In the genomic region with DNA sequence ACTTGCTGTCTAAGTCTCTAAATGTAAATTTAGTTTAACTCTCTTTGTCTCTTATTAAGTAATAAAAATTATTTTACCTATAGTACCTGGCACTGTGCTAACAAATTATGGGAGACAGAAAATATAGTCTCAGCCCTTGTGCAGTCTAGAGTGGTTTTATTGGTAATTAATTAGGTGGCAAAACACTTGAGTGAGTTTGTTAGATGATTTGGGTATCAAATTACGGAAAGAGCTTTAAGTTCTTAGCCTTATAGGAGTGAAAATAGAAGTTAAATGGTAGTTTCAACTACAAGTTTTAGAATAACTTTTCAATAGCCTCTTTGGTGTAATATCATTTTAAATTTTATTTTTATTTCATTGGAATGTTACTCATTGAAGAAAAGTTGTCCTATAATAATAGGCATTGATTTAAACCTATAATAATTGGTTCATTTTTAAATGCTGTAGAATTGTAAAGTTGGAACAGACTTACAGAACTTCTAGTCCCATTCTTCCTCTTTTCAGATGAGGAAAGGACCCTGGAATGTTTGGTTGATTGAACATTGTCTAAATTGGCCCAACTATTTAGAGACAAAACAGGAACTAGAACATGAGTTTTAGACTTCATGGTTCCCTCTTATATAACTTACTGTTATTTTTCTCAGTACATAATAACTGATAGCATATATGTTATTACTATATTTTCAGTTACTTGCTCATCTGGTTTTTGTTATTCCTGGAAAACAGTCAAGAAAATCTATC, we compare ENCODE assay signal across 17 cellular contexts. TPM values are rescaled to one million over a fixed set of nuclear protein-coding genes. Genes with fewer than 3 reads are reported as not detected.
DNase-seq lines count a peak whose midpoint lies in the region; TF ChIP-seq lines count a peak whose summit lies in the region.
"Had no signal": no experiment of that assay in that cellular context is flagged by ENCODE, and none has a peak within 500 bp of the region (broad histone marks: within the 10 kb centered on the region; RNA-seq: fewer than 3 reads in every experiment).

No MANE protein-coding gene starts in this region.

- intact Hi-C loops in testis (cut with DNase I; ENCODE audit: low total_unique reads), result no loop called here
- intact Hi-C loops in activated CD4-positive, alpha-beta T cell treated with anti-CD3 and anti-CD28 coated beads, Interleukin-2, amount 10 ng/mL, durations not matched to agents 24 days and 14 days (cut with micrococcal nuclease), result no loop called here

- no peak overlapping the region for H3K9ac ChIP-seq in SK-N-MC (ENCODE audit: insufficient read length)

- peaks cover 15% of the 10 kb centered on the region; the same call in 1 of the 2 replicates for H3K36me3 ChIP-seq in SK-N-MC (ENCODE audit: insufficient read depth, low read length)
- H3K36me3 ChIP-seq in testis (ENCODE audit: low read depth, missing control alignments), result no peaks in the 10 kb centered on the region

- H3K36me3 Mint-ChIP-seq in mesothelial cell of epicardium, result peaks cover 3% of the 10 kb centered on the region
- peaks cover 3% of the 10 kb centered on the region for H3K36me3 Mint-ChIP-seq in activated CD4-positive, alpha-beta T cell treated with anti-CD3 and anti-CD28 coated beads, Interleukin-2, amount 10 ng/mL, durations not matched to agents 24 days and 14 days (ENCODE audit: low read depth)
- H3K36me3 Mint-ChIP-seq: activated naive CD4-positive, alpha-beta T cell treated with anti-CD3 and anti-CD28 coated beads, Interleukin-2, amount 50 U/mL, for 72 hours had no signal

- no peak overlapping the region for H3K4me3 Mint-ChIP-seq in mesothelial cell of epicardium
- H3K4me3 Mint-ChIP-seq in activated CD4-positive, alpha-beta T cell treated with anti-CD3 and anti-CD28 coated beads, Interleukin-2, amount 10 ng/mL, durations not matched to agents 24 days and 14 days, result no peak overlapping the region
- H3K4me3 Mint-ChIP-seq: CD14-positive monocyte, T-helper 17 cell had no signal

- H3K27ac ChIP-seq in SK-N-MC (peak overlapping the region; percentile 82), testis (peak overlapping the region in 1 of 2 donors; percentile 64)
- H3K27ac ChIP-seq: 22Rv1, psoas muscle, RWPE1 had no signal

- H3K27ac Mint-ChIP-seq in mesothelial cell of epicardium, result peak overlapping the region; percentile 47
- no peak overlapping the region for H3K27ac Mint-ChIP-seq in activated CD4-positive, alpha-beta T cell treated with anti-CD3 and anti-CD28 coated beads, Interleukin-2, amount 10 ng/mL, durations not matched to agents 24 days and 14 days
- H3K27ac Mint-ChIP-seq: activated naive CD4-positive, alpha-beta T cell treated with anti-CD3 and anti-CD28 coated beads, Interleukin-2, amount 50 U/mL, for 72 hours; CD14-positive monocyte; T-helper 17 cell had no signal

- no peaks in the 10 kb centered on the region for H3K4me1 ChIP-seq in testis

- DNase-seq in DMS 273 (lab: John Stamatoyannopoulos, UW; ENCODE audit: unreplicated experiment) (peak; percentile 20), DMS 273 treated with DMSO at 0.1 percent for 48 hours (lab: John Stamatoyannopoulos, UW) (no peak), SK-N-MC (ENCODE audit: low read depth, low spot score) (no peak), mesothelial cell of epicardium (ENCODE audit: low spot score in 2 of 2, unreplicated experiment in 2 of 2) (no peak), testis (no peak)
- no peak for DNase-seq in activated naive CD4-positive, alpha-beta T cell treated with anti-CD3 and anti-CD28 coated beads, Interleukin-2, amount 50 U/mL, for 16 hours
- DNase-seq in activated CD4-positive, alpha-beta T cell treated with anti-CD3 and anti-CD28 coated beads, Interleukin-2, amount 10 ng/mL, durations not matched to agents 24 days and 14 days, result no peak
- DNase-seq: activated T-cell treated with anti-CD3 and anti-CD28 coated beads, Interleukin-2, amount 50 U/mL, for 1 hour; hippocampal formation; NCI-H345; psoas muscle; T-helper 17 cell had no signal

- WGBS in testis, 2 donors, result 95 to 96% methylated on average over 1 of the region's 1 CpG

- H3K27me3 ChIP-seq in testis, result no peaks in the 10 kb centered on the region

- no peaks in the 10 kb centered on the region for H3K9me3 Mint-ChIP-seq in mesothelial cell of epicardium
- no peaks in the 10 kb centered on the region for H3K9me3 Mint-ChIP-seq in activated CD4-positive, alpha-beta T cell treated with anti-CD3 and anti-CD28 coated beads, Interleukin-2, amount 10 ng/mL, durations not matched to agents 24 days and 14 days
- H3K9me3 Mint-ChIP-seq: activated naive CD4-positive, alpha-beta T cell treated with anti-CD3 and anti-CD28 coated beads, Interleukin-2, amount 50 U/mL, for 72 hours; CD14-positive monocyte had no signal

- H3K9me3 ChIP-seq in SK-N-MC (ENCODE audit: low read depth, low read length) (no peaks in the 10 kb centered on the region), testis (no peaks in the 10 kb centered on the region)
- H3K9me3 ChIP-seq: psoas muscle had no signal

- H3K27me3 Mint-ChIP-seq in mesothelial cell of epicardium (ENCODE audit: low read depth), result no peaks in the 10 kb centered on the region
- H3K27me3 Mint-ChIP-seq in activated CD4-positive, alpha-beta T cell treated with anti-CD3 and anti-CD28 coated beads, Interleukin-2, amount 10 ng/mL, durations not matched to agents 24 days and 14 days, result no peaks in the 10 kb centered on the region
- H3K27me3 Mint-ChIP-seq: T-helper 17 cell had no signal

- H3K4me3 ChIP-seq in SK-N-MC (peak overlapping the region; percentile 33; the same call in 1 of the 2 replicates), testis (no peak overlapping the region)
- H3K4me3 ChIP-seq: psoas muscle had no signal

- TF ChIP-seq RAD21 in Ishikawa (IDR thresholded peaks at IDR 0.05; ENCODE audit: low read depth), result no peak

- no peak for TF ChIP-seq POLR2A in testis (IDR thresholded peaks at IDR 0.05)

- no peak for TF ChIP-seq EP300 in Ishikawa (IDR thresholded peaks at IDR 0.05; ENCODE audit: borderline replicate concordance)

- peaks cover 52% of the 10 kb centered on the region for H3K4me1 Mint-ChIP-seq in mesothelial cell of epicardium
- H3K4me1 Mint-ChIP-seq in activated CD4-positive, alpha-beta T cell treated with anti-CD3 and anti-CD28 coated beads, Interleukin-2, amount 10 ng/mL, durations not matched to agents 24 days and 14 days, result peaks cover 4% of the 10 kb centered on the region

- TF ChIP-seq CTCF in mesothelial cell of epicardium (IDR thresholded peaks at IDR 0.05; ENCODE audit: unreplicated experiment), result no peak
- TF ChIP-seq CTCF in testis (IDR thresholded peaks at IDR 0.05), result no peak

TF ChIP-seq in Ishikawa, 13 proteins besides CTCF, POLR2A, EP300 and RAD21:
- TF ChIP-seq FOXM1 (IDR thresholded peaks at IDR 0.05; ENCODE audit: borderline replicate concordance, low read depth) (0 out of 2 replicates have a peak, but pooled peaks have one; percentile 20), TAF1 (IDR thresholded peaks at IDR 0.05; ENCODE audit: low read depth) (no peak)

RNA-seq across cellular contexts. Expression of gene HTR2B, which starts 10.2 kb away (rescaled TPM):
- total RNA-seq in mesothelial cell of epicardium, result 2.6 to 3.7 TPM (median 3.4 TPM) in 3 replicates
- under 1 TPM; 0.16 to 0.37 TPM for total RNA-seq in testis
- polyA plus RNA-seq in testis (ENCODE audit: insufficient read depth, low read depth, low replicate concordance), result 0.71 TPM
- 0.09 TPM in 1 of 2 replicates, not detected in the other for total RNA-seq in activated CD4-positive, alpha-beta T cell treated with anti-CD3 and anti-CD28 coated beads, Interleukin-2, amount 10 ng/mL, durations not matched to agents 24 days and 14 days
- total RNA-seq: activated naive CD4-positive, alpha-beta T cell treated with anti-CD3 and anti-CD28 coated beads, Interleukin-2, amount 50 U/mL, for 72 hours; T-helper 17 cell had no signal
- polyA plus RNA-seq: CD14-positive monocyte had no signal
